Comparison of ENCODE assay signal across 6 cellular contexts in genomic region chr14:20427231-20428009, GRCh38. TPM values are rescaled to one million over a fixed set of nuclear protein-coding genes. Genes with fewer than 3 reads are reported as not detected.
DNase-seq lines count a peak whose midpoint lies in the region; ATAC-seq and TF ChIP-seq lines count a peak whose summit lies in the region.

No MANE protein-coding gene starts in this region.

- no peaks in the 10 kb centered on the region for H3K27me3 ChIP-seq in SK-N-SH (ENCODE audit: insufficient read depth)

- peak overlapping the region; percentile 64; the same call in 1 of the 2 replicates for H3K4me2 ChIP-seq in SK-N-SH

- no peaks in the 10 kb centered on the region for H3K79me2 ChIP-seq in SK-N-SH (ENCODE audit: insufficient read depth)

- no peaks in the 10 kb centered on the region for H3K9me2 ChIP-seq in SK-N-SH

- H3K4me3 ChIP-seq in SK-N-SH (ENCODE audit: low read depth in 2 of 2, low read length in 1 of 2), result no peak overlapping the region

- no peaks in the 10 kb centered on the region for H3F3A ChIP-seq in SK-N-SH (replicated peaks; ENCODE audit: insufficient read depth)

- no peaks in the 10 kb centered on the region for H4K20me1 ChIP-seq in SK-N-SH (ENCODE audit: insufficient read depth)

- no peak overlapping the region for H3K9ac ChIP-seq in SK-N-SH

- H3K27ac ChIP-seq in SK-N-SH (ENCODE audit: low read depth in 2 of 2, low read length in 1 of 2), result no peak overlapping the region

- TF ChIP-seq RAD21 in SK-N-SH (IDR thresholded peaks at IDR 0.05; ENCODE audit: low read length), result no peak

- no peak for TF ChIP-seq CTCF in SK-N-SH (IDR thresholded peaks at IDR 0.05)

- CTCF ChIA-PET in SK-N-SH (lab: Yijun Ruan, JAX), result interaction anchor here (2.0 kb wide), 1 partner anchor 12 kb away, joined by 7 read pairs; no protein-coding TSS in a partner anchor

- H3K4me1 ChIP-seq in SK-N-SH (ENCODE audit: control insufficient read depth in 1 of 2, insufficient read depth in 2 of 2, low read depth in 1 of 2, low read length in 1 of 2), result peaks cover 0 to 7% of the 10 kb centered on the region in 2 experiments; a peak in 1 of 4 replicates

- H3K9me3 ChIP-seq in SK-N-SH, result no peaks in the 10 kb centered on the region

- POLR2A ChIA-PET in SK-N-SH (lab: Yijun Ruan, JAX), result no interaction called here

- DNase-seq in SK-N-SH (no peak), kidney tubule cell (ENCODE audit: low spot score) (peak; percentile 73), NCI-H2171 (lab: John Stamatoyannopoulos, UW) (no peak), NCI-H1092 treated with DMSO at 0.1 percent for 48 hours (lab: John Stamatoyannopoulos, UW) (no peak)

- peak; percentile 86 for ATAC-seq in GM18511 (IDR thresholded peaks at IDR 0.05; ENCODE audit: unreplicated experiment)
- peak; percentile 52 for ATAC-seq in HG02970 (IDR thresholded peaks at IDR 0.05; ENCODE audit: low FRiP score, unreplicated experiment)

- no peaks in the 10 kb centered on the region for H3K36me3 ChIP-seq in SK-N-SH (replicated peaks in 1 of 2; ENCODE audit: control insufficient read depth in 1 of 2, insufficient read depth in 2 of 2, low read length in 1 of 2)

- peak overlapping the region; percentile 91 for H2AFZ ChIP-seq in SK-N-SH (ENCODE audit: low read depth)

- TF ChIP-seq EP300 in SK-N-SH (IDR thresholded peaks at IDR 0.05; ENCODE audit: borderline replicate concordance in 1 of 2, low read depth in 1 of 2, low read length in 1 of 2), result no peak

- 69% methylated on average over 5 of the region's 5 CpGs for WGBS in SK-N-SH (ENCODE audit: low lambda C conversion rate)

TF ChIP-seq in SK-N-SH, 30 proteins besides CTCF, POLR2A, EP300 and RAD21:
- TF ChIP-seq RFX5 (IDR thresholded peaks at IDR 0.05; ENCODE audit: low read length) (no peak), FOSL2 (IDR thresholded peaks at IDR 0.05; ENCODE audit: borderline replicate concordance, low read depth) (peak; percentile 39; the same call in 1 of the 2 replicates), REST (IDR thresholded peaks at IDR 0.05; ENCODE audit: low read depth, low read length) (no peak), JUND (IDR thresholded peaks at IDR 0.05) (peak; percentile 26; the same call in 1 of the 2 replicates), TCF12 (IDR thresholded peaks at IDR 0.05) (no peak)

RNA-seq across cellular contexts. Expression of gene KLHL33, which starts 8.5 kb away (rescaled TPM):
- not detected in 2 replicates for polyA plus RNA-seq in SK-N-SH (2012; rRNA removed)
- under 0.01 TPM in 1 of 2 replicates, not detected in the other for polyA plus RNA-seq in SK-N-SH (2012; cell fraction: cytosol; rRNA removed)
- 0.02 and 0.08 TPM in 2 replicates for polyA plus RNA-seq in SK-N-SH (2012; cell fraction: nucleus; rRNA removed)

RNA-seq across cellular contexts. Expression of gene TEP1, which starts 14.1 kb away (rescaled TPM):
- polyA plus RNA-seq in SK-N-SH (2012; rRNA removed), result 12.1 and 13.3 TPM in 2 replicates
- polyA plus RNA-seq in SK-N-SH (2012; cell fraction: cytosol; rRNA removed), result 6.5 TPM in 2 replicates
- 40.3 and 55.9 TPM in 2 replicates for polyA plus RNA-seq in SK-N-SH (2012; cell fraction: nucleus; rRNA removed)

RNA-seq across cellular contexts. Expression of gene OSGEP, which starts 27.2 kb away (rescaled TPM):
- polyA plus RNA-seq in SK-N-SH (2012; rRNA removed), result 32.9 and 38.7 TPM in 2 replicates
- 18.2 and 24.9 TPM in 2 replicates for polyA plus RNA-seq in SK-N-SH (2012; cell fraction: cytosol; rRNA removed)
- 119 and 124 TPM in 2 replicates for polyA plus RNA-seq in SK-N-SH (2012; cell fraction: nucleus; rRNA removed)

RNA-seq across cellular contexts. Expression of gene APEX1, which starts 27.6 kb away (rescaled TPM):
- 279 and 291 TPM in 2 replicates for polyA plus RNA-seq in SK-N-SH (2012; rRNA removed)
- polyA plus RNA-seq in SK-N-SH (2012; cell fraction: cytosol; rRNA removed), result 279 and 296 TPM in 2 replicates
- polyA plus RNA-seq in SK-N-SH (2012; cell fraction: nucleus; rRNA removed), result 294 and 297 TPM in 2 replicates

RNA-seq across cellular contexts. Expression of gene PIP4P1, which starts 33.8 kb away (rescaled TPM):
- 30.7 and 38.9 TPM in 2 replicates for polyA plus RNA-seq in SK-N-SH (2012; rRNA removed)
- polyA plus RNA-seq in SK-N-SH (2012; cell fraction: cytosol; rRNA removed), result 19.5 and 25.1 TPM in 2 replicates
- 71.7 and 88.9 TPM in 2 replicates for polyA plus RNA-seq in SK-N-SH (2012; cell fraction: nucleus; rRNA removed)
